27 cellular contexts compared by ENCODE assay signal in the genomic region with DNA sequence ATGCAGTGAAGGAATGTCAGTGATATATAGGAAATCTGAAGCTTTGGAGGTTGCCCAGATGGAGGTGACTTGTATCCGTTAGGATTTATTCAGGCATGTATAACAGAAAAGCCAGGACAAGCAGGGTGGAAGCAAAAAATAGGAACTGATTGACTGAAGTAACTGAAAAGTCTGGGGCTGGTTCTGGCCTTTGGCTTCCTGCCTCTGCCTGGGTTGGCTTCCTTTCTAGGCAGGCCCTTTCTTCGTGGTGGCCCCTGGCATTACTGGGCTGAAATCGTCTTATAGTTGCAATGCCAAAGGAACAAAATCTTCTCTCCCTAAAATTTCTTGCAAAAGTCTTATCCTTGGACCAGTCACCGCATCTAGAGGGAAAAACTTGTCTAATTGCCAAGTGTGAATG.
DNase-seq lines count a peak whose midpoint lies in the region; ATAC-seq and TF ChIP-seq lines count a peak whose summit lies in the region.
"Had no signal": no experiment of that assay in that cellular context is flagged by ENCODE, and none has a peak within 500 bp of the region (broad histone marks: within the 10 kb centered on the region; RNA-seq: fewer than 3 reads in every experiment).

No MANE protein-coding gene starts in this region.

- H3K9ac ChIP-seq in endodermal cell (ENCODE audit: extremely low read depth, low read length, poor library complexity, severe bottlenecking) (no peak overlapping the region), neural progenitor cell (no peak overlapping the region)

- peaks cover 36% of the 10 kb centered on the region for H4K20me1 ChIP-seq in neural progenitor cell (ENCODE audit: low read depth)

- TF ChIP-seq CTCF in endodermal cell (conservative IDR thresholded peaks at IDR 0.05) (no peak), neural progenitor cell (IDR thresholded peaks at IDR 0.05) (no peak)

- peak overlapping the region; percentile 76 for H3K4me2 ChIP-seq in neural progenitor cell

- ATAC-seq in HG02938 (IDR thresholded peaks at IDR 0.05; ENCODE audit: unreplicated experiment) (no peak), HG03520 (IDR thresholded peaks at IDR 0.05; ENCODE audit: unreplicated experiment) (no peak)
- ATAC-seq: activated CD8-positive, alpha-beta T cell treated with anti-CD3 and anti-CD28 coated beads for 36 hours; esophagus mucosa; stimulated activated memory B cell treated with anti-CD40 and anti-IgM and Interleukin-4, amounts not matched to agents 10 μg/mL and 1 μg/mL and 100 μg/mL, for 72 hours had no signal

- peak overlapping the region; percentile 49 for H3K27ac Mint-ChIP-seq in endodermal cell
- peak overlapping the region; percentile 80 for H3K27ac Mint-ChIP-seq in neural progenitor cell
- H3K27ac Mint-ChIP-seq: activated CD8-positive, alpha-beta T cell treated with anti-CD3 and anti-CD28 coated beads for 36 hours; activated T-helper 1 cell treated with anti-CD3 and anti-CD28 coated beads, Interleukin-12 subunit alpha, Interleukin-12 subunit beta, Interleukin-2, Interleukin-4 antibody, amounts not matched to agents 30 ng/mL and 10 ng/mL and 1 ng/mL, durations not matched to agents 14 hours and 24 hours and 36 hours; CD4-positive, alpha-beta T cell; mesothelial cell of epicardium; naive B cell; stimulated activated memory B cell treated with anti-CD40 and anti-IgM and Interleukin-4, amounts not matched to agents 10 μg/mL and 1 μg/mL and 100 μg/mL, for 72 hours had no signal

- H3K36me3 Mint-ChIP-seq in endodermal cell (ENCODE audit: low read depth) (peaks cover 5% of the 10 kb centered on the region), neural progenitor cell (no peaks in the 10 kb centered on the region)
- H3K36me3 Mint-ChIP-seq: stimulated activated memory B cell treated with anti-CD40 and anti-IgM and Interleukin-4, amounts not matched to agents 10 μg/mL and 1 μg/mL and 100 μg/mL, for 72 hours had no signal

- H3K27ac ChIP-seq in endodermal cell (ENCODE audit: low read depth, low read length) = no peak overlapping the region
- peak overlapping the region; percentile 75 for H3K27ac ChIP-seq in neural progenitor cell

- no peaks in the 10 kb centered on the region for H3K27me3 ChIP-seq in endodermal cell (ENCODE audit: control insufficient read depth, insufficient read depth, low read length, poor library complexity, severe bottlenecking)
- no peaks in the 10 kb centered on the region for H3K27me3 ChIP-seq in neural progenitor cell
- H3K27me3 ChIP-seq: heart left ventricle had no signal

- DNase-seq in Ammon's horn (ENCODE audit: low spot score) (peak; percentile 32), KBM-7 (peak; percentile 49), endodermal cell (no peak), neural progenitor cell (ENCODE audit: low spot score) (peak; percentile 35), HUDEP-2 (lab: John Stamatoyannopoulos, UW; ENCODE audit: unreplicated experiment in 76 of 76) (no peak)
- no peak for DNase-seq in stimulated activated naive CD4-positive, alpha-beta T cell treated with Interleukin-2 at 50 U/mL for 16 hours (lab: John Stamatoyannopoulos, UW)
- DNase-seq: activated CD8-positive, alpha-beta memory T cell treated with anti-CD3 and anti-CD28 coated beads, Interleukin-2, amount 50 U/mL, for 48 hours; activated CD8-positive, alpha-beta T cell treated with anti-CD3 and anti-CD28 coated beads for 36 hours; activated naive CD4-positive, alpha-beta T cell treated with Interleukin-2 at 50 U/mL for 16 hours; CD4-positive, alpha-beta T cell; foreskin fibroblast; heart left ventricle; IMR-90; kidney; naive B cell; NCI-H1048; NCI-H1694 treated with DMSO at 0.1 percent for 48 hours; NCI-H526 treated with DMSO at 0.1 percent for 48 hours; NK-92 treated with Interleukin-12 subunit alpha and Interleukin-12 subunit beta, amount 100 ng/mL, for 24 hours; stimulated activated CD4-positive, alpha-beta T cell treated with anti-CD3 and anti-CD28 coated beads, Interleukin-15, amount 100 ng/mL, for 24 hours had no signal

- H3K27me3 Mint-ChIP-seq in endodermal cell (ENCODE audit: insufficient read depth) (no peaks in the 10 kb centered on the region), neural progenitor cell (ENCODE audit: insufficient read depth, low read depth) (peaks cover 4% of the 10 kb centered on the region)
- H3K27me3 Mint-ChIP-seq: activated CD8-positive, alpha-beta T cell treated with anti-CD3 and anti-CD28 coated beads for 36 hours; central memory CD8-positive, alpha-beta T cell; naive B cell; stimulated activated memory B cell treated with anti-CD40 and anti-IgM and Interleukin-4, amounts not matched to agents 10 μg/mL and 1 μg/mL and 100 μg/mL, for 72 hours had no signal

- in situ Hi-C loops in KBM-7 (cut with MboI; ENCODE audit: low pct_unique_long_range_greater_than_20kb, low sequenced_read_pairs) = no loop called here

- 78 to 89% methylated on average over 3 to 4 of the region's 4 CpGs for WGBS in endodermal cell (ENCODE audit: insufficient coverage in 1 of 2, insufficient read length in 1 of 2), 2 experiments

- H3K4me1 ChIP-seq in endodermal cell (ENCODE audit: control insufficient read depth, insufficient read depth, low read length) (no peaks in the 10 kb centered on the region), neural progenitor cell (peaks cover 79% of the 10 kb centered on the region)

- H3K4me3 ChIP-seq in endodermal cell (ENCODE audit: low read length) (no peak overlapping the region), neural progenitor cell (peak overlapping the region; percentile 35)
- H3K4me3 ChIP-seq: heart left ventricle had no signal

- peaks cover 52% of the 10 kb centered on the region for H3F3A ChIP-seq in neural progenitor cell (ENCODE audit: low read depth)

- peaks cover 85% of the 10 kb centered on the region for H3K79me2 ChIP-seq in neural progenitor cell (ENCODE audit: low read depth)

- H3K4me3 Mint-ChIP-seq in endodermal cell (no peak overlapping the region), neural progenitor cell (no peak overlapping the region)
- H3K4me3 Mint-ChIP-seq: activated CD8-positive, alpha-beta T cell treated with anti-CD3 and anti-CD28 coated beads for 36 hours; activated T-helper 1 cell treated with anti-CD3 and anti-CD28 coated beads, Interleukin-12 subunit alpha, Interleukin-12 subunit beta, Interleukin-2, Interleukin-4 antibody, amounts not matched to agents 30 ng/mL and 10 ng/mL and 1 ng/mL, durations not matched to agents 14 hours and 24 hours and 36 hours; CD4-positive, alpha-beta T cell; central memory CD8-positive, alpha-beta T cell; mesothelial cell of epicardium; naive B cell; stimulated activated memory B cell treated with anti-CD40 and anti-IgM and Interleukin-4, amounts not matched to agents 10 μg/mL and 1 μg/mL and 100 μg/mL, for 72 hours had no signal

- no peaks in the 10 kb centered on the region for H3K36me3 ChIP-seq in endodermal cell (ENCODE audit: control insufficient read depth, insufficient read depth, low read length)
- no peaks in the 10 kb centered on the region for H3K36me3 ChIP-seq in neural progenitor cell
- H3K36me3 ChIP-seq: heart left ventricle had no signal

- H3K9me3 ChIP-seq in endodermal cell (ENCODE audit: control insufficient read depth, low read length) (peaks cover under 1% of the 10 kb centered on the region), neural progenitor cell (ENCODE audit: low read depth) (no peaks in the 10 kb centered on the region)

- no peak overlapping the region for H2AFZ ChIP-seq in neural progenitor cell (replicated peaks)

- H3K4me1 Mint-ChIP-seq in endodermal cell (peaks cover 43% of the 10 kb centered on the region), neural progenitor cell (peaks cover 44% of the 10 kb centered on the region)
- H3K4me1 Mint-ChIP-seq: central memory CD8-positive, alpha-beta T cell; mesothelial cell of epicardium; naive B cell; stimulated activated memory B cell treated with anti-CD40 and anti-IgM and Interleukin-4, amounts not matched to agents 10 μg/mL and 1 μg/mL and 100 μg/mL, for 72 hours had no signal

- H3K9me3 Mint-ChIP-seq in endodermal cell = no peaks in the 10 kb centered on the region
- H3K9me3 Mint-ChIP-seq in neural progenitor cell = peaks cover 5% of the 10 kb centered on the region
- H3K9me3 Mint-ChIP-seq: activated CD8-positive, alpha-beta T cell treated with anti-CD3 and anti-CD28 coated beads for 36 hours; activated T-helper 1 cell treated with anti-CD3 and anti-CD28 coated beads, Interleukin-12 subunit alpha, Interleukin-12 subunit beta, Interleukin-2, Interleukin-4 antibody, amounts not matched to agents 30 ng/mL and 10 ng/mL and 1 ng/mL, durations not matched to agents 14 hours and 24 hours and 36 hours; central memory CD8-positive, alpha-beta T cell; stimulated activated memory B cell treated with anti-CD40 and anti-IgM and Interleukin-4, amounts not matched to agents 10 μg/mL and 1 μg/mL and 100 μg/mL, for 72 hours had no signal

Comparison
In these comparisons a context has a peak if more than half of its experiments do, and no peak if none do; other contexts are left out.
1. DNase-seq: peak in Ammon's horn (single experiment), KBM-7 (single experiment) and neural progenitor cell (single experiment); none in endodermal cell (single experiment), HUDEP-2 (0 of 76) and stimulated activated naive CD4-positive, alpha-beta T cell treated with Interleukin-2 at 50 U/mL for 16 hours (single experiment).